Comparison of ENCODE assay signal across 21 cellular contexts in the genomic region with DNA sequence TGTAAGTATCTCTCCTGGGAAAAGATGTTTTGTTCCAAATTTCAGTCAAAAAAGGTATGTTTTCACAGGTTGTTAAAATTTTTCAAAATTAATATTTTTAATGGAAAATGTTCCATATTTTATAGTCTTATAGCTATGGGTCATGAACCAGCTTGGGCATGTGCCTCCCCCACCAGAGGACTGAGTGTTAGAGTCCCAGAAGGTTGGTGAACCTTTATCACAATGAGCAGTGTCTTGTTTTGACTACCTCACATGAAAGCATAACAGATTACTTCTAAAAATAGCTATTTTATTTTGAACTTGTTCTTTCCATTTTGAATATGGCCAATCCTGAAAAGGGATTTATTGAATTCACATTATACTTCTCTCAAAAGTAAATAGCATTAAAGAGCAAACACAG.
A peak's percentile ranks its signal among the peaks of the same experiment; 100 is the strongest.
DNase-seq lines count a peak whose midpoint lies in the region; ATAC-seq and TF ChIP-seq lines count a peak whose summit lies in the region.
"Had no signal": no experiment of that assay in that cellular context is flagged by ENCODE, and none has a peak within 500 bp of the region (broad histone marks: within the 10 kb centered on the region; RNA-seq: fewer than 3 reads in every experiment).

No MANE protein-coding gene starts in this region.

- DNase-seq in Right ventricle myocardium superior (no peak), right atrium auricular region (ENCODE audit: low spot score) (no peak), ascending aorta (ENCODE audit: low spot score in 2 of 2) (no peak), coronary artery (ENCODE audit: low spot score) (no peak), left lobe of liver (ENCODE audit: low spot score) (no peak)
- DNase-seq in stimulated activated CD4-positive, alpha-beta T cell treated with anti-CD3 and anti-CD28 coated beads, Interleukin-1b, Interleukin-23, amount 100 ng/mL, for 48 hours = no peak
- DNase-seq: 8988T; ACHN; AML-193; BE2C; CD4-positive, alpha-beta T cell; CD8-positive, alpha-beta memory T cell; DMS 273 treated with DMSO at 0.1 percent for 48 hours; DMS79; EL; GDM1; HFFc6 had no signal

- H3K9me3 ChIP-seq in right atrium auricular region (no peaks in the 10 kb centered on the region), ascending aorta (no peaks in the 10 kb centered on the region)
- H3K9me3 ChIP-seq: A549, BE2C, HAP-1 had no signal

- intact Hi-C loops in Right ventricle myocardium superior (cut with DNase I) = no loop called here
- intact Hi-C loops in ascending aorta (cut with DNase I) = no loop called here

- peak overlapping the region in 1 of 2 donors; percentile 26 for H3K27ac ChIP-seq in right atrium auricular region
- peak overlapping the region; percentile 57 for H3K27ac ChIP-seq in ascending aorta
- H3K27ac ChIP-seq in coronary artery = peak overlapping the region; percentile 0 to 52
- H3K27ac ChIP-seq: A549; BLaER1 treated with 17β-estradiol and CSF1 and Interleukin-3, amounts not matched to agents 10 nM and 100 nM had no signal

- H3K27me3 ChIP-seq in right atrium auricular region (no peaks in the 10 kb centered on the region), ascending aorta (no peaks in the 10 kb centered on the region)
- H3K27me3 ChIP-seq: BE2C; BLaER1 treated with 17β-estradiol and CSF1 and Interleukin-3, amounts not matched to agents 10 nM and 100 nM had no signal

- H3K4me3 ChIP-seq in right atrium auricular region = no peak overlapping the region
- no peak overlapping the region for H3K4me3 ChIP-seq in ascending aorta
- no peak overlapping the region for H3K4me3 ChIP-seq in coronary artery
- H3K4me3 ChIP-seq: A549; BLaER1 treated with 17β-estradiol and CSF1 and Interleukin-3, amounts not matched to agents 10 nM and 100 nM; GM23338; HAP-1 had no signal

- no peak for TF ChIP-seq CTCF in right atrium auricular region (IDR thresholded peaks at IDR 0.05)
- no peak for TF ChIP-seq CTCF in ascending aorta (IDR thresholded peaks at IDR 0.05)
- no peak for TF ChIP-seq CTCF in coronary artery (IDR thresholded peaks at IDR 0.05)

- H3K4me1 ChIP-seq in right atrium auricular region (peaks cover 0 to 23% of the 10 kb centered on the region in 2 donors), ascending aorta (peaks cover 0 to 15% of the 10 kb centered on the region in 2 donors)
- H3K4me1 ChIP-seq: A549; BE2C; BLaER1 treated with 17β-estradiol and CSF1 and Interleukin-3, amounts not matched to agents 10 nM and 100 nM; HAP-1 had no signal

- ATAC-seq in Right ventricle myocardium superior (ENCODE audit: poor library complexity) (peak; percentile 65), left lobe of liver (no peak)
- ATAC-seq: A549, GM23338 had no signal

- no peaks in the 10 kb centered on the region for H3K36me3 ChIP-seq in right atrium auricular region
- H3K36me3 ChIP-seq in ascending aorta = no peaks in the 10 kb centered on the region
- H3K36me3 ChIP-seq: BE2C; BLaER1 treated with 17β-estradiol and CSF1 and Interleukin-3, amounts not matched to agents 10 nM and 100 nM; HAP-1 had no signal
